ENCODE assay signal across 2 cellular contexts in genomic region chr15:85318048-85318731, GRCh38.
A peak's percentile ranks its signal among the peaks of the same experiment; 100 is the strongest.
TF ChIP-seq lines count a peak whose summit lies in the region.

No MANE protein-coding gene starts in this region.

TF ChIP-seq in Ishikawa, 13 proteins besides CTCF, POLR2A, EP300 and RAD21 (continued from another document):
- TF ChIP-seq REST (IDR thresholded peaks at IDR 0.05; ENCODE audit: low read depth) (no peak), CEBPB (IDR thresholded peaks at IDR 0.05) (peak; percentile 56; the same call in 1 of the 2 replicates), TEAD4 (IDR thresholded peaks at IDR 0.05) (peak; percentile 71), TAF1 (IDR thresholded peaks at IDR 0.05; ENCODE audit: low read depth) (no peak), FOXM1 (IDR thresholded peaks at IDR 0.05; ENCODE audit: borderline replicate concordance, low read depth) (peak; percentile 43; the same call in 1 of the 2 replicates), NFIC (IDR thresholded peaks at IDR 0.05) (0 out of 2 replicates have a peak, but pooled peaks have one; percentile 24)
- TF ChIP-seq, protein P1, sequence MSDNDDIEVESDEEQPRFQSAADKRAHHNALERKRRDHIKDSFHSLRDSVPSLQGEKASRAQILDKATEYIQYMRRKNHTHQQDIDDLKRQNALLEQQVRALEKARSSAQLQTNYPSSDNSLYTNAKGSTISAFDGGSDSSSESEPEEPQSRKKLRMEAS (IDR thresholded peaks at IDR 0.05): peak; percentile 38; the same call in 1 of the 2 replicates

TF ChIP-seq in GM23338, 12 proteins besides CTCF, POLR2A, EP300 and RAD21 (continued from another document):
- TF ChIP-seq, protein P2, sequence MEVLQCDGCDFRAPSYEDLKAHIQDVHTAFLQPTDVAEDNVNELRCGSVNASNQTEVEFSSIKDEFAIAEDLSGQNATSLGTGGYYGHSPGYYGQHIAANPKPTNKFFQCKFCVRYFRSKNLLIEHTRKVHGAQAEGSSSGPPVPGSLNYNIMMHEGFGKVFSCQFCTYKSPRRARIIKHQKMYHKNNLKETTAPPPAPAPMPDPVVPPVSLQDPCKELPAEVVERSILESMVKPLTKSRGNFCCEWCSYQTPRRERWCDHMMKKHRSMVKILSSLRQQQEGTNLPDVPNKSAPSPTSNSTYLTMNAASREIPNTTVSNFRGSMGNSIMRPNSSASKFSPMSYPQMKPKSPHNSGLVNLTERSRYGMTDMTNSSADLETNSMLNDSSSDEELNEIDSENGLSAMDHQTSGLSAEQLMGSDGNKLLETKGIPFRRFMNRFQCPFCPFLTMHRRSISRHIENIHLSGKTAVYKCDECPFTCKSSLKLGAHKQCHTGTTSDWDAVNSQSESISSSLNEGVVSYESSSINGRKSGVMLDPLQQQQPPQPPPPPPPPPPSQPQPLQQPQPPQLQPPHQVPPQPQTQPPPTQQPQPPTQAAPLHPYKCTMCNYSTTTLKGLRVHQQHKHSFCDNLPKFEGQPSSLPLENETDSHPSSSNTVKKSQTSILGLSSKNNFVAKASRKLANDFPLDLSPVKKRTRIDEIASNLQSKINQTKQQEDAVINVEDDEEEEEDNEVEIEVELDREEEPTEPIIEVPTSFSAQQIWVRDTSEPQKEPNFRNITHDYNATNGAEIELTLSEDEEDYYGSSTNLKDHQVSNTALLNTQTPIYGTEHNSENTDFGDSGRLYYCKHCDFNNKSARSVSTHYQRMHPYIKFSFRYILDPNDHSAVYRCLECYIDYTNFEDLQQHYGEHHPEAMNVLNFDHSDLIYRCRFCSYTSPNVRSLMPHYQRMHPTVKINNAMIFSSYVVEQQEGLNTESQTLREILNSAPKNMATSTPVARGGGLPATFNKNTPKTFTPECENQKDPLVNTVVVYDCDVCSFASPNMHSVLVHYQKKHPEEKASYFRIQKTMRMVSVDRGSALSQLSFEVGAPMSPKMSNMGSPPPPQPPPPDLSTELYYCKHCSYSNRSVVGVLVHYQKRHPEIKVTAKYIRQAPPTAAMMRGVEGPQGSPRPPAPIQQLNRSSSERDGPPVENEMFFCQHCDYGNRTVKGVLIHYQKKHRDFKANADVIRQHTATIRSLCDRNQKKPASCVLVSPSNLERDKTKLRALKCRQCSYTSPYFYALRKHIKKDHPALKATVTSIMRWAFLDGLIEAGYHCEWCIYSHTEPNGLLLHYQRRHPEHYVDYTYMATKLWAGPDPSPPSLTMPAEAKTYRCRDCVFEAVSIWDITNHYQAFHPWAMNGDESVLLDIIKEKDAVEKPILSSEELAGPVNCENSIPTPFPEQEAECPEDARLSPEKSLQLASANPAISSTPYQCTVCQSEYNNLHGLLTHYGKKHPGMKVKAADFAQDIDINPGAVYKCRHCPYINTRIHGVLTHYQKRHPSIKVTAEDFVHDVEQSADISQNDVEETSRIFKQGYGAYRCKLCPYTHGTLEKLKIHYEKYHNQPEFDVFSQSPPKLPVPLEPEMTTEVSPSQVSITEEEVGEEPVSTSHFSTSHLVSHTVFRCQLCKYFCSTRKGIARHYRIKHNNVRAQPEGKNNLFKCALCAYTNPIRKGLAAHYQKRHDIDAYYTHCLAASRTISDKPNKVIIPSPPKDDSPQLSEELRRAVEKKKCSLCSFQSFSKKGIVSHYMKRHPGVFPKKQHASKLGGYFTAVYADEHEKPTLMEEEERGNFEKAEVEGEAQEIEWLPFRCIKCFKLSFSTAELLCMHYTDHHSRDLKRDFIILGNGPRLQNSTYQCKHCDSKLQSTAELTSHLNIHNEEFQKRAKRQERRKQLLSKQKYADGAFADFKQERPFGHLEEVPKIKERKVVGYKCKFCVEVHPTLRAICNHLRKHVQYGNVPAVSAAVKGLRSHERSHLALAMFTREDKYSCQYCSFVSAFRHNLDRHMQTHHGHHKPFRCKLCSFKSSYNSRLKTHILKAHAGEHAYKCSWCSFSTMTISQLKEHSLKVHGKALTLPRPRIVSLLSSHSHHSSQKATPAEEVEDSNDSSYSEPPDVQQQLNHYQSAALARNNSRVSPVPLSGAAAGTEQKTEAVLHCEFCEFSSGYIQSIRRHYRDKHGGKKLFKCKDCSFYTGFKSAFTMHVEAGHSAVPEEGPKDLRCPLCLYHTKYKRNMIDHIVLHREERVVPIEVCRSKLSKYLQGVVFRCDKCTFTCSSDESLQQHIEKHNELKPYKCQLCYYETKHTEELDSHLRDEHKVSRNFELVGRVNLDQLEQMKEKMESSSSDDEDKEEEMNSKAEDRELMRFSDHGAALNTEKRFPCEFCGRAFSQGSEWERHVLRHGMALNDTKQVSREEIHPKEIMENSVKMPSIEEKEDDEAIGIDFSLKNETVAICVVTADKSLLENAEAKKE (CRISPR knock-in tag; IDR thresholded peaks at IDR 0.05): no peak
- no peak for TF ChIP-seq EZH2phosphoT487 (IDR thresholded peaks at IDR 0.05; ENCODE audit: unreplicated experiment)
- no peak for TF ChIP-seq CREB1 (CRISPR knock-in tag; IDR thresholded peaks at IDR 0.05; ENCODE audit: low read depth)
- TF ChIP-seq JUNB (IDR thresholded peaks at IDR 0.05; ENCODE audit: unreplicated experiment): no peak
- TF ChIP-seq ZNF331 (CRISPR knock-in tag; IDR thresholded peaks at IDR 0.05; ENCODE audit: low read depth): no peak
- no peak for TF ChIP-seq ZNF114 (CRISPR knock-in tag; IDR thresholded peaks at IDR 0.05)
- no peak for TF ChIP-seq EZH2 (IDR thresholded peaks at IDR 0.05; ENCODE audit: low read depth, unreplicated experiment)
- no peak for TF ChIP-seq NANOG (IDR thresholded peaks at IDR 0.05; ENCODE audit: borderline replicate concordance)
- no peak for TF ChIP-seq STAT1 (IDR thresholded peaks at IDR 0.05; ENCODE audit: unreplicated experiment)
